24 cellular contexts compared by ENCODE assay signal in genomic region chr16:35339337-35339736, GRCh38.
A peak's percentile ranks its signal among the peaks of the same experiment; 100 is the strongest.
DNase-seq lines count a peak whose midpoint lies in the region; ATAC-seq, FAIRE-seq and TF ChIP-seq lines count a peak whose summit lies in the region.
"Had no signal": no experiment of that assay in that cellular context is flagged by ENCODE, and none has a peak within 500 bp of the region (broad histone marks: within the 10 kb centered on the region; RNA-seq: fewer than 3 reads in every experiment).

No MANE protein-coding gene starts in this region.

- no peak for TF ChIP-seq EP300 in HepG2 (IDR thresholded peaks at IDR 0.05; ENCODE audit: low read depth in 2 of 2, low read length in 2 of 2)
- no peak for TF ChIP-seq EP300 in HepG2 (CRISPR knock-in tag; IDR thresholded peaks at IDR 0.05; ENCODE audit: borderline replicate concordance)
- TF ChIP-seq EP300 in K562 (IDR thresholded peaks at IDR 0.05; ENCODE audit: low read length) = no peak

- no peak overlapping the region for H3K4me3 Mint-ChIP-seq in neural progenitor cell
- H3K4me3 Mint-ChIP-seq: CD14-positive monocyte had no signal

- no peaks in the 10 kb centered on the region for H3K27me3 ChIP-seq in HepG2 (ENCODE audit: control insufficient read depth in 1 of 2, insufficient read depth in 2 of 2, low read length in 2 of 2)
- H3K27me3 ChIP-seq in right lobe of liver = no peaks in the 10 kb centered on the region
- no peaks in the 10 kb centered on the region for H3K27me3 ChIP-seq in K562 (ENCODE audit: control insufficient read depth in 2 of 2, insufficient read depth in 2 of 2, low read length in 2 of 2)
- H3K27me3 ChIP-seq in small intestine (ENCODE audit: control insufficient read depth in 2 of 2, insufficient read depth in 2 of 2, low read length in 2 of 2) = no peaks in the 10 kb centered on the region
- no peaks in the 10 kb centered on the region for H3K27me3 ChIP-seq in PC-3 (ENCODE audit: low read length)
- no peaks in the 10 kb centered on the region for H3K27me3 ChIP-seq in neural progenitor cell

- H3K4me3 ChIP-seq in HepG2 (replicated peaks in 1 of 3; ENCODE audit: insufficient read depth in 1 of 3, low read depth in 2 of 3, low read length in 3 of 3) (no peak overlapping the region), right lobe of liver (no peak overlapping the region), K562 (no peak overlapping the region), small intestine (ENCODE audit: low read depth in 1 of 2, low read length in 2 of 2) (no peak overlapping the region), PC-3 (ENCODE audit: low read length) (no peak overlapping the region), neural progenitor cell (no peak overlapping the region)
- H3K4me3 ChIP-seq: SK-N-MC had no signal

- CTCF ChIA-PET in HepG2 (lab: Yijun Ruan, JAX; ENCODE audit: low intra/inter-chr PET ratio, low total read pairs) = no interaction called here
- CTCF ChIA-PET in K562 (lab: Yijun Ruan, JAX; ENCODE audit: low intra/inter-chr PET ratio) = no interaction called here
- CTCF ChIA-PET in PC-3 (lab: Charles Lee) = no interaction called here

- H3K79me2 ChIP-seq in HepG2 (ENCODE audit: insufficient read depth, low read length) (no peaks in the 10 kb centered on the region), K562 (ENCODE audit: control insufficient read depth, insufficient read depth, low read length) (no peaks in the 10 kb centered on the region), PC-3 (ENCODE audit: low read length) (no peaks in the 10 kb centered on the region), neural progenitor cell (ENCODE audit: low read depth) (no peaks in the 10 kb centered on the region)

- no peaks in the 10 kb centered on the region for H3F3A ChIP-seq in PC-3 (ENCODE audit: low read length, unreplicated experiment)
- H3F3A ChIP-seq in neural progenitor cell (ENCODE audit: low read depth) = no peaks in the 10 kb centered on the region

- H2AFZ ChIP-seq in HepG2 (ENCODE audit: low read length) = no peak overlapping the region
- H2AFZ ChIP-seq in K562 (ENCODE audit: low read depth, low read length) = no peak overlapping the region
- H2AFZ ChIP-seq in PC-3 (ENCODE audit: low read length) = no peak overlapping the region
- H2AFZ ChIP-seq in neural progenitor cell (replicated peaks) = no peak overlapping the region

- FAIRE-seq in HepG2 (lab: Jason Lieb, UNC) (no peak), K562 (lab: Jason Lieb, UNC) (no peak), small intestine (lab: Jason Lieb, UNC) (peak; percentile 91)
- FAIRE-seq: D721Med, H1 had no signal

- no peak for DNase-seq in HepG2 (ENCODE audit: low spot score)
- DNase-seq in right lobe of liver = no peak
- peak; percentile 1 for DNase-seq in NCI-H460 (ENCODE audit: extremely low read depth, low read depth)
- peak in 1 of 4 experiments; percentile 9 for DNase-seq in K562 (ENCODE audit: extremely low read depth in 1 of 4, low spot score in 3 of 4)
- no peak for DNase-seq in small intestine
- no peak for DNase-seq in PC-3
- DNase-seq in neural progenitor cell (ENCODE audit: low spot score) = no peak
- DNase-seq: 8988T, DMS79, KG1, NCI-H1105, NCI-H146, NCI-H2029, NCI-H2171, NCI-H526 treated with DMSO at 0.1 percent for 48 hours, RPMI8226, SHP77, SW 1271 had no signal

- H3K9ac ChIP-seq in HepG2 (ENCODE audit: insufficient read depth, low read depth, low read length) (no peak overlapping the region), K562 (ENCODE audit: insufficient read depth in 1 of 2, low read depth in 2 of 2, low read length in 2 of 2) (no peak overlapping the region), PC-3 (ENCODE audit: low read length) (no peak overlapping the region), neural progenitor cell (no peak overlapping the region)

- POLR2A ChIA-PET in HepG2 (lab: Yijun Ruan, JAX) (no interaction called here), K562 (lab: Yijun Ruan, JAX) (no interaction called here), PC-3 (lab: Charles Lee; ENCODE audit: unreplicated experiment) (no interaction called here)

- no peak for TF ChIP-seq RAD21 in HepG2 (CRISPR knock-in tag; IDR thresholded peaks at IDR 0.05)
- no peak for TF ChIP-seq RAD21 in K562 (CRISPR knock-in tag; conservative IDR thresholded peaks at IDR 0.05 in 1 of 2, IDR thresholded peaks at IDR 0.05 in 1 of 2)

- H3K9me1 ChIP-seq in K562 (ENCODE audit: control insufficient read depth, insufficient read depth, low read length) = no peaks in the 10 kb centered on the region

- intact Hi-C loops in HepG2 (cut with micrococcal nuclease; ENCODE audit: unreplicated experiment) = no loop called here
- intact Hi-C loops in right lobe of liver (cut with DNase I) = no loop called here
- intact Hi-C loops in K562 (cut with micrococcal nuclease) = no loop called here
- intact Hi-C loops in PC-3 (cut with micrococcal nuclease) = no loop called here

- no peaks in the 10 kb centered on the region for H3K9me2 ChIP-seq in PC-3 (replicated peaks; ENCODE audit: low read length)

- TF ChIP-seq CTCF in HepG2 (CRISPR knock-in tag; IDR thresholded peaks at IDR 0.05) (no peak), right lobe of liver (IDR thresholded peaks at IDR 0.05) (no peak), K562 (IDR thresholded peaks at IDR 0.05 in 2 of 3, conservative IDR thresholded peaks at IDR 0.05 in 1 of 3; ENCODE audit: insufficient read depth in 2 of 3, low read depth in 1 of 3, low read length in 3 of 3) (no peak), PC-3 (conservative IDR thresholded peaks at IDR 0.05; ENCODE audit: low read depth, low read length) (no peak), neural progenitor cell (IDR thresholded peaks at IDR 0.05) (no peak)

- H3K4me1 ChIP-seq in HepG2 (ENCODE audit: insufficient read depth, low read length) (no peaks in the 10 kb centered on the region), right lobe of liver (no peaks in the 10 kb centered on the region), K562 (replicated peaks in 1 of 2; ENCODE audit: control insufficient read depth in 2 of 2, insufficient read depth in 2 of 2, low read length in 2 of 2) (no peaks in the 10 kb centered on the region), small intestine (ENCODE audit: control insufficient read depth in 2 of 2, insufficient read depth in 1 of 2, low read depth in 1 of 2, low read length in 1 of 2) (no peaks in the 10 kb centered on the region), PC-3 (ENCODE audit: insufficient read depth, low read length) (no peaks in the 10 kb centered on the region), neural progenitor cell (no peaks in the 10 kb centered on the region)

- peaks cover 85% of the 10 kb centered on the region for H3K9me3 ChIP-seq in HepG2 (ENCODE audit: low read length)
- no peaks in the 10 kb centered on the region for H3K9me3 ChIP-seq in right lobe of liver
- H3K9me3 ChIP-seq in K562 (replicated peaks; ENCODE audit: control insufficient read depth, insufficient read depth, low read depth, low read length) = no peaks in the 10 kb centered on the region
- H3K9me3 ChIP-seq in small intestine (ENCODE audit: control insufficient read depth, low read depth) = no peaks in the 10 kb centered on the region
- H3K9me3 ChIP-seq in PC-3 (ENCODE audit: low read length) = 0 out of 2 replicates have a peak, but pooled peaks cover 3% of the 10 kb centered on the region
- H3K9me3 ChIP-seq in neural progenitor cell (ENCODE audit: low read depth) = peaks cover 43% of the 10 kb centered on the region

- no peaks in the 10 kb centered on the region; a peak in 1 of 5 replicates for H3K36me3 ChIP-seq in HepG2 (replicated peaks in 1 of 2; ENCODE audit: control insufficient read depth in 1 of 2, insufficient read depth in 2 of 2, low read length in 2 of 2)
- no peaks in the 10 kb centered on the region for H3K36me3 ChIP-seq in right lobe of liver
- no peaks in the 10 kb centered on the region for H3K36me3 ChIP-seq in K562 (ENCODE audit: control insufficient read depth, insufficient read depth, low read length)
- no peaks in the 10 kb centered on the region for H3K36me3 ChIP-seq in small intestine (ENCODE audit: control insufficient read depth in 2 of 2, insufficient read depth in 2 of 2, low read length in 2 of 2)
- no peaks in the 10 kb centered on the region for H3K36me3 ChIP-seq in PC-3 (ENCODE audit: low read depth, low read length)
- no peaks in the 10 kb centered on the region for H3K36me3 ChIP-seq in neural progenitor cell

- peaks cover 25% of the 10 kb centered on the region for H3K9me3 Mint-ChIP-seq in neural progenitor cell

- H3K27ac Mint-ChIP-seq in neural progenitor cell = no peak overlapping the region
- H3K27ac Mint-ChIP-seq: CD14-positive monocyte had no signal

- in situ Hi-C loops in HepG2 (cut with HindIII; ENCODE audit: extremely low pct_ligation_motif_present, low pct_unique_long_range_greater_than_20kb) (no loop called here), K562 (cut with MboI) (no loop called here)

- H3K27me3 Mint-ChIP-seq in neural progenitor cell (ENCODE audit: insufficient read depth, low read depth) = no peaks in the 10 kb centered on the region

- H3K36me3 Mint-ChIP-seq in neural progenitor cell = no peaks in the 10 kb centered on the region
- H3K36me3 Mint-ChIP-seq: CD14-positive monocyte had no signal

- no peaks in the 10 kb centered on the region for H3K4me1 Mint-ChIP-seq in neural progenitor cell
- H3K4me1 Mint-ChIP-seq: CD14-positive monocyte had no signal

- no peaks in the 10 kb centered on the region for H4K20me1 ChIP-seq in HepG2 (ENCODE audit: insufficient read depth, low read length)
- H4K20me1 ChIP-seq in K562 (replicated peaks; ENCODE audit: control insufficient read depth, insufficient read depth, low read length) = no peaks in the 10 kb centered on the region
- H4K20me1 ChIP-seq in PC-3 (ENCODE audit: low read length) = no peaks in the 10 kb centered on the region
- no peaks in the 10 kb centered on the region for H4K20me1 ChIP-seq in neural progenitor cell (ENCODE audit: low read depth)

- ATAC-seq in HepG2 = no peak
- no peak for ATAC-seq in right lobe of liver
- ATAC-seq in K562 = no peak
- no peak for ATAC-seq in PC-3
- ATAC-seq in HG03571 (IDR thresholded peaks at IDR 0.05; ENCODE audit: unreplicated experiment) = no peak
- ATAC-seq: HCT116 had no signal

- TF ChIP-seq POLR2A in HepG2 (IDR thresholded peaks at IDR 0.05; ENCODE audit: insufficient read depth in 1 of 2, low read depth in 2 of 2, low read length in 2 of 2) (no peak), right lobe of liver (IDR thresholded peaks at IDR 0.05) (no peak), K562 (conservative IDR thresholded peaks at IDR 0.05) (no peak)

- BruUV-seq in HepG2 (replicated peaks; lab: Mats Ljungman, UMichigan) = no TSS peak
- no TSS peak for BruUV-seq in K562 (replicated peaks; lab: Mats Ljungman, UMichigan)
- BruUV-seq in PC-3 (replicated peaks; lab: Mats Ljungman, UMichigan) = no TSS peak

- H3K4me2 ChIP-seq in HepG2 (ENCODE audit: low read depth, low read length) (no peak overlapping the region), K562 (ENCODE audit: insufficient read depth, low read length) (no peak overlapping the region), PC-3 (ENCODE audit: low read length) (no peak overlapping the region), neural progenitor cell (no peak overlapping the region)

- no peak overlapping the region for H3K27ac ChIP-seq in HepG2 (ENCODE audit: extremely low read length, insufficient read depth, low read length)
- no peak overlapping the region for H3K27ac ChIP-seq in right lobe of liver
- H3K27ac ChIP-seq in K562 (ENCODE audit: extremely low read depth, low read depth, low read length) = no peak overlapping the region
- no peak overlapping the region for H3K27ac ChIP-seq in small intestine (ENCODE audit: low read depth in 1 of 2, low read length in 1 of 2)
- H3K27ac ChIP-seq in PC-3 (ENCODE audit: low read length) = no peak overlapping the region
- no peak overlapping the region for H3K27ac ChIP-seq in neural progenitor cell
- H3K27ac ChIP-seq: SK-N-MC had no signal

Comparison
In these comparisons a context has a peak if more than half of its experiments do, and no peak if none do; other contexts are left out.
1. Of the 241 proteins assayed by ChIP-seq in both HepG2 and K562: peak only in HepG2: none; only in K562: CEBPG, CREM and JUNB; in both: CEBPB; in neither: 232; mixed calls (peak in some experiments, not most) for 5.